Comparison of ENCODE assay signal across 8 cellular contexts in genomic region chr19:43555185-43555770, GRCh38.
A peak's percentile ranks its signal among the peaks of the same experiment; 100 is the strongest.
DNase-seq lines count a peak whose midpoint lies in the region; ATAC-seq and TF ChIP-seq lines count a peak whose summit lies in the region.

No MANE protein-coding gene starts in this region.

- TF ChIP-seq CTCF in astrocyte of the spinal cord (IDR thresholded peaks at IDR 0.05; ENCODE audit: low read depth, low read length), result peak; percentile 96

- no peak overlapping the region for H3K4me3 ChIP-seq in astrocyte of the spinal cord (ENCODE audit: low read depth, low read length)

- no peak for ATAC-seq in HG03039 (IDR thresholded peaks at IDR 0.05; ENCODE audit: unreplicated experiment)

- in situ Hi-C loops in astrocyte of the spinal cord (cut with HindIII; ENCODE audit: low sequenced_read_pairs), result no loop called here

- DNase-seq in NCI-H1436 (lab: John Stamatoyannopoulos, UW) (peak; percentile 59), NCI-H1436 treated with DMSO at 0.1 percent for 48 hours (lab: John Stamatoyannopoulos, UW) (no peak), NCI-H146 (lab: John Stamatoyannopoulos, UW) (peak; percentile 63), UCSD-AML1 (lab: John Stamatoyannopoulos, UW; ENCODE audit: unreplicated experiment) (peak; percentile 69), astrocyte of the spinal cord (ENCODE audit: low read depth, low spot score) (peak; percentile 68), iPS-NIHi11 (ENCODE audit: low spot score) (peak; percentile 88)
- peak; percentile 66 for DNase-seq in stimulated activated CD4-positive, alpha-beta T cell treated with anti-CD3 and anti-CD28 coated beads, Interleukin-1b, Interleukin-23, amount 100 ng/mL, for 1 hour (ENCODE audit: low read depth in 2 of 2)
